In the genomic region with DNA sequence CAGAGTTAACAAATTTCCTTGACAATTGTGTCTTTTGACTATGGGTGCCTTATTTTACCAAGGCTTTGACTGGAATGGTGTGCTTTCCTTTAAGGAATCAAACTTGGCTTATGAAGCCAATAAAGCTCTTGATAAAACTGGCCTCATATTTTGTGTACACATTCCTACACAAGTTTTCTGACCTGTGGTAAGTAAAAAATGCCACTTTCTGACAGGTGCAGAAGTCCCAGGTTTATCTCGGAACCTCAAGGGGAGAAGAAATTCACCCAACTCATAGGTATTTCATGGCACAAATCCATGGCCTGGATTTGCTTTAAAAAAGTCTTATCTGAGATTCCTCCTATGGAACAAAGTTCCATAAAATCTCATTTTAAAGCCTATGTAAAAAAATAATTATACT, we compare ENCODE assay signal across 6 cellular contexts.
"Had no signal": no experiment of that assay in that cellular context is flagged by ENCODE, and none has a peak within 500 bp of the region (broad histone marks: within the 10 kb centered on the region; RNA-seq: fewer than 3 reads in every experiment).

No MANE protein-coding gene starts in this region.

- H3K27ac ChIP-seq: HL-60 had no signal

- ATAC-seq: HepG2, K562 had no signal

- DNase-seq: IMR-90, KBM-7 had no signal

- H3K4me3 ChIP-seq: K562 had no signal

- FAIRE-seq: HepG2, HTR-8/SVneo, K562 had no signal
